In the genomic region with DNA sequence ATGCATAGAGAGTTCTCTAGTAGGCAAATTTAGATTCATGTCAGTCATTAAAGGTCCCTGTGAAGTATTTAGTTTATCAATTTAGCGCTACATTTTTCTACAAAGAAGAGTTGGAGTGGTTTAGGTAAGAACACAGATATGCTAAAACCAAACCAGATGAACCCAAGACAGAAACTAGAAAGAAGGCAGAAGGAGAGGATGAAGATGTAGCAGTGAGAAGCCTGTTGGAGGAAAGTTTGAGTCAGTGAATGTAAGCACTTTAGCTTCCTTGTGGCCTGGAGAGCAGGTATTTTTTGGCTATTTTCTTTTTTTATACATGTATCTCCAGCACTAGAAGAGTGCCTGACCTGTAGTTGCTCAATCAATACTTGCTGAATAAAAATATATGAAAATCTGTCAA, we compare ENCODE assay signal across 18 cellular contexts.
A peak's percentile ranks its signal among the peaks of the same experiment; 100 is the strongest.
DNase-seq lines count a peak whose midpoint lies in the region; ATAC-seq and TF ChIP-seq lines count a peak whose summit lies in the region.
"Had no signal": no experiment of that assay in that cellular context is flagged by ENCODE, and none has a peak within 500 bp of the region (broad histone marks: within the 10 kb centered on the region; RNA-seq: fewer than 3 reads in every experiment).

No MANE protein-coding gene starts in this region.

- CTCF ChIA-PET in activated CD8-positive, alpha-beta T cell treated with anti-CD3 and anti-CD28 coated beads for 36 hours (lab: Charles Lee): interaction anchor here (1.3 kb wide), 1 partner anchor 158 kb away, joined by 3 read pairs; no protein-coding TSS in a partner anchor
- CTCF ChIA-PET in activated CD8-positive, alpha-beta T cell treated with anti-CD3 and anti-CD28 coated beads, Interleukin-2, amount 10 ng/mL, durations not matched to agents 7 days and 5 days (lab: Charles Lee): interaction anchor here (0.8 to 1.4 kb wide), 4 partner anchors 13 to 562 kb away, joined by 3 read pairs; no protein-coding TSS in a partner anchor
- CTCF ChIA-PET in CD8-positive, alpha-beta memory T cell (lab: Charles Lee): interaction anchor here (1.0 to 1.3 kb wide), 2 partner anchors 114 to 153 kb away, joined by 3 read pairs; no protein-coding TSS in a partner anchor
- CTCF ChIA-PET in RWPE1 (lab: Yijun Ruan, JAX): interaction anchor here (0.6 kb wide), 1 partner anchor 127 kb away, joined by 4 read pairs; no protein-coding TSS in a partner anchor

- TF ChIP-seq CTCF in activated CD8-positive, alpha-beta T cell treated with anti-CD3 and anti-CD28 coated beads for 36 hours (IDR thresholded peaks at IDR 0.05): no peak
- TF ChIP-seq CTCF in RWPE1 (conservative IDR thresholded peaks at IDR 0.05; ENCODE audit: low read depth): no peak

- H3K9me3 ChIP-seq in CD8-positive, alpha-beta memory T cell (ENCODE audit: low read length): no peaks in the 10 kb centered on the region
- H3K9me3 ChIP-seq: BE2C had no signal

- H3K9me3 Mint-ChIP-seq in activated CD8-positive, alpha-beta T cell treated with anti-CD3 and anti-CD28 coated beads for 36 hours: no peaks in the 10 kb centered on the region
- H3K9me3 Mint-ChIP-seq in activated CD8-positive, alpha-beta T cell treated with anti-CD3 and anti-CD28 coated beads, Interleukin-2, amount 10 ng/mL, durations not matched to agents 7 days and 5 days (ENCODE audit: insufficient read depth): no peaks in the 10 kb centered on the region
- H3K9me3 Mint-ChIP-seq in CD8-positive, alpha-beta memory T cell: no peaks in the 10 kb centered on the region
- no peaks in the 10 kb centered on the region for H3K9me3 Mint-ChIP-seq in activated T-helper 17 cell treated with anti-CD3 and anti-CD28 coated beads, Interleukin-2, amount 50 U/mL, for 72 hours
- H3K9me3 Mint-ChIP-seq in stimulated activated naive B cell treated with anti-CD40 and anti-IgM and Interleukin-4, amounts not matched to agents 10 μg/mL and 1 μg/mL and 100 μg/mL, for 72 hours: peaks cover 2 to 3% of the 10 kb centered on the region in 2 donors
- H3K9me3 Mint-ChIP-seq: CD4-positive, alpha-beta T cell had no signal

- intact Hi-C loops in activated CD8-positive, alpha-beta T cell treated with anti-CD3 and anti-CD28 coated beads for 36 hours (cut with micrococcal nuclease): loop anchor here (5.0 kb wide), 3 partner anchors 107 to 157 kb away; no protein-coding TSS in a partner anchor

- H3K27me3 ChIP-seq in CD8-positive, alpha-beta memory T cell (ENCODE audit: insufficient read depth, low read length, poor library complexity, severe bottlenecking): no peaks in the 10 kb centered on the region
- H3K27me3 ChIP-seq: BE2C had no signal

- peak overlapping the region; percentile 16 for H3K27ac Mint-ChIP-seq in activated CD8-positive, alpha-beta T cell treated with anti-CD3 and anti-CD28 coated beads for 36 hours
- no peak overlapping the region for H3K27ac Mint-ChIP-seq in activated CD8-positive, alpha-beta T cell treated with anti-CD3 and anti-CD28 coated beads, Interleukin-2, amount 10 ng/mL, durations not matched to agents 7 days and 5 days
- peak overlapping the region in 6 of 8 donors; percentile 5 to 79 (median 50) for H3K27ac Mint-ChIP-seq in CD8-positive, alpha-beta memory T cell
- H3K27ac Mint-ChIP-seq in activated T-helper 17 cell treated with anti-CD3 and anti-CD28 coated beads, Interleukin-2, amount 50 U/mL, for 72 hours: peak overlapping the region; percentile 97
- peak overlapping the region; percentile 9 for H3K27ac Mint-ChIP-seq in stimulated activated naive B cell treated with anti-CD40 and anti-IgM and Interleukin-4, amounts not matched to agents 10 μg/mL and 1 μg/mL and 100 μg/mL, for 72 hours
- H3K27ac Mint-ChIP-seq: CD4-positive, alpha-beta T cell had no signal

- H3K4me3 ChIP-seq in CD8-positive, alpha-beta memory T cell (ENCODE audit: low read length): no peak overlapping the region

- DNase-seq in activated CD8-positive, alpha-beta T cell treated with anti-CD3 and anti-CD28 coated beads for 36 hours: no peak
- DNase-seq in activated CD8-positive, alpha-beta T cell treated with anti-CD3 and anti-CD28 coated beads, Interleukin-2, amount 10 ng/mL, durations not matched to agents 7 days and 5 days: no peak
- no peak for DNase-seq in CD8-positive, alpha-beta memory T cell
- DNase-seq in stimulated activated naive B cell treated with anti-CD40 and anti-IgM and Interleukin-4, amounts not matched to agents 10 μg/mL and 1 μg/mL and 100 μg/mL, for 72 hours: no peak
- no peak for DNase-seq in GDM1 (lab: John Stamatoyannopoulos, UW)
- no peak for DNase-seq in RWPE1 (ENCODE audit: low spot score)
- no peak for DNase-seq in caudate nucleus (lab: John Stamatoyannopoulos, UW)
- DNase-seq: BE2C; CD4-positive, alpha-beta T cell; KBM-7; NCI-H1105 treated with DMSO at 0.1 percent for 48 hours; NCI-H1694; NCI-H2081 treated with DMSO at 0.1 percent for 48 hours; NK-92 treated with Interleukin-12 subunit alpha and Interleukin-12 subunit beta, amount 100 ng/mL, for 24 hours; OCI-M1; SHP77 treated with DMSO at 0.1 percent for 48 hours had no signal

- peaks cover 48% of the 10 kb centered on the region for H3K4me1 Mint-ChIP-seq in activated CD8-positive, alpha-beta T cell treated with anti-CD3 and anti-CD28 coated beads for 36 hours (ENCODE audit: low read depth)
- peaks cover 27% of the 10 kb centered on the region for H3K4me1 Mint-ChIP-seq in activated CD8-positive, alpha-beta T cell treated with anti-CD3 and anti-CD28 coated beads, Interleukin-2, amount 10 ng/mL, durations not matched to agents 7 days and 5 days (ENCODE audit: low read depth)
- H3K4me1 Mint-ChIP-seq in CD8-positive, alpha-beta memory T cell: peaks cover 35 to 48% (median 48%) of the 10 kb centered on the region in 3 donors
- peaks cover 44% of the 10 kb centered on the region for H3K4me1 Mint-ChIP-seq in activated T-helper 17 cell treated with anti-CD3 and anti-CD28 coated beads, Interleukin-2, amount 50 U/mL, for 72 hours
- peaks cover 30 to 61% of the 10 kb centered on the region in 2 donors for H3K4me1 Mint-ChIP-seq in stimulated activated naive B cell treated with anti-CD40 and anti-IgM and Interleukin-4, amounts not matched to agents 10 μg/mL and 1 μg/mL and 100 μg/mL, for 72 hours

- peaks cover 2% of the 10 kb centered on the region for H3K36me3 Mint-ChIP-seq in activated CD8-positive, alpha-beta T cell treated with anti-CD3 and anti-CD28 coated beads for 36 hours (ENCODE audit: low read depth)
- H3K36me3 Mint-ChIP-seq in activated CD8-positive, alpha-beta T cell treated with anti-CD3 and anti-CD28 coated beads, Interleukin-2, amount 10 ng/mL, durations not matched to agents 7 days and 5 days (ENCODE audit: low read depth): peaks cover 4% of the 10 kb centered on the region
- peaks cover 0 to 2% (median 0%) of the 10 kb centered on the region in 3 donors for H3K36me3 Mint-ChIP-seq in CD8-positive, alpha-beta memory T cell
- H3K36me3 Mint-ChIP-seq in activated T-helper 17 cell treated with anti-CD3 and anti-CD28 coated beads, Interleukin-2, amount 50 U/mL, for 72 hours (ENCODE audit: low read depth): peaks cover 8% of the 10 kb centered on the region
- H3K36me3 Mint-ChIP-seq in stimulated activated naive B cell treated with anti-CD40 and anti-IgM and Interleukin-4, amounts not matched to agents 10 μg/mL and 1 μg/mL and 100 μg/mL, for 72 hours: peaks cover 6 to 8% of the 10 kb centered on the region in 2 donors

- H3K27ac ChIP-seq in CD8-positive, alpha-beta memory T cell (ENCODE audit: low read depth, low read length): no peak overlapping the region
- no peak overlapping the region for H3K27ac ChIP-seq in RWPE1
- no peak overlapping the region for H3K27ac ChIP-seq in caudate nucleus (ENCODE audit: low read depth, low read length)

- ATAC-seq in activated CD8-positive, alpha-beta T cell treated with anti-CD3 and anti-CD28 coated beads for 36 hours: peak; percentile 57
- ATAC-seq in activated CD8-positive, alpha-beta T cell treated with anti-CD3 and anti-CD28 coated beads, Interleukin-2, amount 10 ng/mL, durations not matched to agents 7 days and 5 days: no peak
- peak; percentile 57 for ATAC-seq in activated T-helper 17 cell treated with anti-CD3 and anti-CD28 coated beads, Interleukin-2, amount 50 U/mL, for 72 hours (replicated peaks)
- no peak for ATAC-seq in stimulated activated naive B cell treated with anti-CD40 and anti-IgM and Interleukin-4, amounts not matched to agents 10 μg/mL and 1 μg/mL and 100 μg/mL, for 72 hours (replicated peaks)
- ATAC-seq: HepG2 had no signal

- POLR2A ChIA-PET in activated CD8-positive, alpha-beta T cell treated with anti-CD3 and anti-CD28 coated beads for 36 hours (lab: Charles Lee): interaction anchor here (0.6 kb wide), 1 partner anchor 121 kb away, joined by 3 read pairs; no protein-coding TSS in a partner anchor
- POLR2A ChIA-PET in activated CD8-positive, alpha-beta T cell treated with anti-CD3 and anti-CD28 coated beads, Interleukin-2, amount 10 ng/mL, durations not matched to agents 7 days and 5 days (lab: Charles Lee): interaction anchor here (1.0 kb wide), 1 partner anchor 113 kb away, joined by 4 read pairs; no protein-coding TSS in a partner anchor
- POLR2A ChIA-PET in CD8-positive, alpha-beta memory T cell (lab: Charles Lee): no interaction called here
- POLR2A ChIA-PET in RWPE1 (lab: Yijun Ruan, JAX; ENCODE audit: low non-redundant PET): no interaction called here

- no peak overlapping the region for H3K4me3 Mint-ChIP-seq in activated CD8-positive, alpha-beta T cell treated with anti-CD3 and anti-CD28 coated beads for 36 hours
- H3K4me3 Mint-ChIP-seq in activated CD8-positive, alpha-beta T cell treated with anti-CD3 and anti-CD28 coated beads, Interleukin-2, amount 10 ng/mL, durations not matched to agents 7 days and 5 days: no peak overlapping the region
- H3K4me3 Mint-ChIP-seq in CD8-positive, alpha-beta memory T cell: no peak overlapping the region
- H3K4me3 Mint-ChIP-seq in activated T-helper 17 cell treated with anti-CD3 and anti-CD28 coated beads, Interleukin-2, amount 50 U/mL, for 72 hours: peak overlapping the region; percentile 78
- H3K4me3 Mint-ChIP-seq in stimulated activated naive B cell treated with anti-CD40 and anti-IgM and Interleukin-4, amounts not matched to agents 10 μg/mL and 1 μg/mL and 100 μg/mL, for 72 hours: no peak overlapping the region
- H3K4me3 Mint-ChIP-seq: CD4-positive, alpha-beta T cell had no signal

- H3K4me1 ChIP-seq in CD8-positive, alpha-beta memory T cell (ENCODE audit: insufficient read depth, low read length): peaks cover 14% of the 10 kb centered on the region
- H3K4me1 ChIP-seq: BE2C had no signal

- H3K27me3 Mint-ChIP-seq in activated CD8-positive, alpha-beta T cell treated with anti-CD3 and anti-CD28 coated beads for 36 hours: peaks cover 7% of the 10 kb centered on the region
- peaks cover 13% of the 10 kb centered on the region for H3K27me3 Mint-ChIP-seq in activated CD8-positive, alpha-beta T cell treated with anti-CD3 and anti-CD28 coated beads, Interleukin-2, amount 10 ng/mL, durations not matched to agents 7 days and 5 days (ENCODE audit: low read depth)
- H3K27me3 Mint-ChIP-seq in CD8-positive, alpha-beta memory T cell: no peaks in the 10 kb centered on the region
- H3K27me3 Mint-ChIP-seq in activated T-helper 17 cell treated with anti-CD3 and anti-CD28 coated beads, Interleukin-2, amount 50 U/mL, for 72 hours: peaks cover 5% of the 10 kb centered on the region
- no peaks in the 10 kb centered on the region for H3K27me3 Mint-ChIP-seq in stimulated activated naive B cell treated with anti-CD40 and anti-IgM and Interleukin-4, amounts not matched to agents 10 μg/mL and 1 μg/mL and 100 μg/mL, for 72 hours
- H3K27me3 Mint-ChIP-seq: CD4-positive, alpha-beta T cell had no signal

- no peaks in the 10 kb centered on the region for H3K36me3 ChIP-seq in CD8-positive, alpha-beta memory T cell (ENCODE audit: insufficient read depth, low read length)
- H3K36me3 ChIP-seq: BE2C had no signal

Comparison
In these comparisons a context has a peak if more than half of its experiments do, and no peak if none do; other contexts are left out.
1. ATAC-seq: peak in activated CD8-positive, alpha-beta T cell treated with anti-CD3 and anti-CD28 coated beads for 36 hours (single experiment) and activated T-helper 17 cell treated with anti-CD3 and anti-CD28 coated beads, Interleukin-2, amount 50 U/mL, for 72 hours (single experiment); none in activated CD8-positive, alpha-beta T cell treated with anti-CD3 and anti-CD28 coated beads, Interleukin-2, amount 10 ng/mL, durations not matched to agents 7 days and 5 days (single experiment) and stimulated activated naive B cell treated with anti-CD40 and anti-IgM and Interleukin-4, amounts not matched to agents 10 μg/mL and 1 μg/mL and 100 μg/mL, for 72 hours (0 of 2).
2. POLR2A ChIA-PET loops: an anchor here in activated CD8-positive, alpha-beta T cell treated with anti-CD3 and anti-CD28 coated beads for 36 hours (0.6 kb wide) and activated CD8-positive, alpha-beta T cell treated with anti-CD3 and anti-CD28 coated beads, Interleukin-2, amount 10 ng/mL, durations not matched to agents 7 days and 5 days (1.0 kb wide); none called in CD8-positive, alpha-beta memory T cell and RWPE1.